Comparison of ENCODE assay signal across 1 cellular context in genomic region chr2:124625561-124625960, GRCh38.
TF ChIP-seq lines count a peak whose summit lies in the region.

No MANE protein-coding gene starts in this region.

TF ChIP-seq in liver, 16 proteins besides CTCF, POLR2A, EP300 and RAD21 (continued from another document):
- TF ChIP-seq ATF3 (IDR thresholded peaks at IDR 0.05): no peak
